In genomic region chrX:53594354-53594753, GRCh38 we compare ENCODE assay signal across 21 cellular contexts.
A peak's percentile ranks its signal among the peaks of the same experiment; 100 is the strongest.
DNase-seq lines count a peak whose midpoint lies in the region; ATAC-seq and TF ChIP-seq lines count a peak whose summit lies in the region.
"Had no signal": no experiment of that assay in that cellular context is flagged by ENCODE, and none has a peak within 500 bp of the region (broad histone marks: within the 10 kb centered on the region; RNA-seq: fewer than 3 reads in every experiment).

No MANE protein-coding gene starts in this region.

- dilution Hi-C loops in IMR-90 (cut with HindIII; ENCODE audit: low sequenced_read_pairs, unreplicated experiment): no loop called here

- no peak overlapping the region for H2AK5ac ChIP-seq in IMR-90 (ENCODE audit: low read depth, low read length)

- peaks cover 8 to 9% of the 10 kb centered on the region in 2 experiments; a peak in 3 of 4 replicates for H3K79me1 ChIP-seq in IMR-90 (ENCODE audit: low read depth in 1 of 2, low read length in 2 of 2)

- H3K23ac ChIP-seq in IMR-90 (ENCODE audit: low read depth, low read length): no peak overlapping the region

- H4K91ac ChIP-seq in IMR-90 (ENCODE audit: insufficient read depth, low read depth, low read length): no peak overlapping the region

- peak; percentile 88 for ATAC-seq in IMR-90 (ENCODE audit: low read depth)
- ATAC-seq in right cardiac atrium: no peak
- ATAC-seq: activated naive CD8-positive, alpha-beta T cell treated with anti-CD3 and anti-CD28 coated beads, Interleukin-2, amount 50 U/mL, for 24 hours; esophagus mucosa; HCT116 had no signal

- no CpG with 5 or more reads among the region's 1 CpG for WGBS in IMR-90 (ENCODE audit: extremely low coverage in 2 of 2, insufficient read length in 1 of 2), 2 experiments
- WGBS in right cardiac atrium: 58% methylated on average over 1 of the region's 1 CpG

- peaks cover 3% of the 10 kb centered on the region for H3K4me1 ChIP-seq in IMR-90 (ENCODE audit: control insufficient read depth, insufficient read depth, low read length)
- no peaks in the 10 kb centered on the region for H3K4me1 ChIP-seq in adipocyte (ENCODE audit: control insufficient read depth, insufficient read depth, low read length)
- H3K4me1 ChIP-seq in right cardiac atrium (ENCODE audit: control insufficient read depth, insufficient read depth, low read length): no peaks in the 10 kb centered on the region
- H3K4me1 ChIP-seq in breast epithelium: no peaks in the 10 kb centered on the region
- H3K4me1 ChIP-seq: uterus had no signal

- no peak for TF ChIP-seq POLR2A in IMR-90 (IDR thresholded peaks at IDR 0.05; ENCODE audit: low read depth, low read length)
- no peak for TF ChIP-seq POLR2A in breast epithelium (IDR thresholded peaks at IDR 0.05)

- H3K4me3 ChIP-seq in AG10803 (ENCODE audit: low read length) (no peak overlapping the region), IMR-90 (ENCODE audit: insufficient read depth, low read depth, low read length) (no peak overlapping the region), adipocyte (ENCODE audit: low read length) (no peak overlapping the region), right cardiac atrium (ENCODE audit: low read length) (no peak overlapping the region), breast epithelium (no peak overlapping the region)
- H3K4me3 ChIP-seq: coronary artery, lung, uterus had no signal

- H4K8ac ChIP-seq in IMR-90 (ENCODE audit: low read depth in 2 of 2, low read length in 2 of 2): 0 out of 4 replicates have a peak overlapping the region, but pooled peaks of 1 of the 2 experiments have one; percentile 52

- H3K27ac ChIP-seq in IMR-90 (ENCODE audit: insufficient read depth, low read length) (no peak overlapping the region), right cardiac atrium (ENCODE audit: low read length) (no peak overlapping the region), breast epithelium (no peak overlapping the region)
- H3K27ac ChIP-seq: coronary artery, KMS-11, uterus had no signal

- no peak overlapping the region for H3K9ac ChIP-seq in IMR-90 (ENCODE audit: low read depth, low read length)
- no peak overlapping the region for H3K9ac ChIP-seq in adipocyte (ENCODE audit: low read length)
- H3K9ac ChIP-seq: KMS-11 had no signal

- H2BK20ac ChIP-seq in IMR-90 (ENCODE audit: low read depth, low read length): no peak overlapping the region

- H2BK15ac ChIP-seq in IMR-90 (ENCODE audit: low read depth, low read length): no peak overlapping the region

- no peaks in the 10 kb centered on the region for H3K9me3 ChIP-seq in IMR-90 (ENCODE audit: control insufficient read depth, insufficient read depth, low read length)
- no peaks in the 10 kb centered on the region for H3K9me3 ChIP-seq in adipocyte (ENCODE audit: control insufficient read depth, low read length)
- H3K9me3 ChIP-seq in right cardiac atrium (ENCODE audit: control insufficient read depth, low read length): no peaks in the 10 kb centered on the region
- no peaks in the 10 kb centered on the region for H3K9me3 ChIP-seq in breast epithelium
- H3K9me3 ChIP-seq: uterus had no signal

- TF ChIP-seq RAD21 in IMR-90 (IDR thresholded peaks at IDR 0.05; ENCODE audit: low read length): no peak

- POLR2A ChIA-PET in IMR-90 (lab: Charles Lee; ENCODE audit: unreplicated experiment): no interaction called here

- H2AK9ac ChIP-seq in IMR-90 (replicated peaks; ENCODE audit: low read depth, low read length, poor library complexity): no peak overlapping the region

- no peak overlapping the region for H2BK120ac ChIP-seq in IMR-90 (ENCODE audit: low read depth, low read length)

- H4K20me1 ChIP-seq in IMR-90 (ENCODE audit: insufficient read depth, low read length): peaks cover 3% of the 10 kb centered on the region; the same call in 1 of the 2 replicates

- H2BK5ac ChIP-seq in IMR-90 (ENCODE audit: low read depth, low read length, poor library complexity, severe bottlenecking): peak overlapping the region; percentile 65

- in situ Hi-C loops in IMR-90 (cut with MboI; ENCODE audit: low sequenced_read_pairs): no loop called here

- peaks cover 4% of the 10 kb centered on the region; the same call in 1 of the 2 replicates for H3K27me3 ChIP-seq in IMR-90 (ENCODE audit: control insufficient read depth, insufficient read depth, low read length)
- H3K27me3 ChIP-seq in adipocyte (replicated peaks; ENCODE audit: control insufficient read depth, insufficient read depth, low read length): peaks cover 11% of the 10 kb centered on the region
- H3K27me3 ChIP-seq in right cardiac atrium (ENCODE audit: control insufficient read depth, insufficient read depth): no peaks in the 10 kb centered on the region
- peaks cover 0 to 36% of the 10 kb centered on the region in 2 donors for H3K27me3 ChIP-seq in breast epithelium
- H3K27me3 ChIP-seq: uterus had no signal

- no peak overlapping the region for H2AFZ ChIP-seq in IMR-90 (replicated peaks; ENCODE audit: low read length, poor library complexity)

- intact Hi-C loops in IMR-90 (cut with micrococcal nuclease): no loop called here
- intact Hi-C loops in right cardiac atrium (cut with DNase I): no loop called here
- intact Hi-C loops in breast epithelium (cut with DNase I; ENCODE audit: low total_unique reads): no loop called here

- DNase-seq in AG10803 (ENCODE audit: low read depth) (peak; percentile 35), IMR-90 (peak; percentile 70), adipocyte (ENCODE audit: low read depth) (peak; percentile 42), foreskin melanocyte (peak; percentile 71), right cardiac atrium (no peak), breast epithelium (ENCODE audit: low spot score in 2 of 2) (no peak), ureter (ENCODE audit: low spot score) (no peak), NCI-H510A (lab: John Stamatoyannopoulos, UW) (no peak)
- DNase-seq: ACHN; activated CD4-positive, alpha-beta T cell treated with anti-CD3 and anti-CD28 coated beads, Interleukin-2, amount 50 U/mL, for 1 hour; activated naive CD8-positive, alpha-beta T cell treated with anti-CD3 and anti-CD28 coated beads, Interleukin-2, amount 50 U/mL, for 24 hours; activated T-cell treated with anti-CD3 and anti-CD28 coated beads, Interleukin-2, amount 50 U/mL, for 48 hours; NCI-H1694 treated with DMSO at 0.1 percent for 48 hours; NCI-H524; RPMI8226; uterus had no signal

- no peak overlapping the region for H4K5ac ChIP-seq in IMR-90 (ENCODE audit: low read depth, low read length)

- no peak overlapping the region; the same call in 1 of the 2 replicates for H3K4ac ChIP-seq in IMR-90 (ENCODE audit: low read depth, low read length)

- 0 out of 2 replicates have a peak, but pooled peaks cover 2% of the 10 kb centered on the region for H3K9me1 ChIP-seq in IMR-90 (ENCODE audit: insufficient read depth, low read length)

- no peak for TF ChIP-seq CTCF in AG10803 (conservative IDR thresholded peaks at IDR 0.05; ENCODE audit: low read length)
- TF ChIP-seq CTCF in IMR-90 (conservative IDR thresholded peaks at IDR 0.05; ENCODE audit: low read depth, low read length): no peak
- TF ChIP-seq CTCF in breast epithelium (IDR thresholded peaks at IDR 0.05): no peak

- no peak overlapping the region for H3K18ac ChIP-seq in IMR-90 (ENCODE audit: low read depth, low read length)

- no TSS peak for BruUV-seq in IMR-90 (replicated peaks; lab: Mats Ljungman, UMichigan)

- peaks cover 24% of the 10 kb centered on the region for H3K36me3 ChIP-seq in IMR-90 (ENCODE audit: control insufficient read depth, insufficient read depth, low read length)
- peaks cover 79% of the 10 kb centered on the region for H3K36me3 ChIP-seq in adipocyte (ENCODE audit: control insufficient read depth, insufficient read depth, low read length, severe bottlenecking)
- no peaks in the 10 kb centered on the region for H3K36me3 ChIP-seq in breast epithelium
- H3K36me3 ChIP-seq: uterus had no signal

- CTCF ChIA-PET in IMR-90 (lab: Yijun Ruan, JAX): no interaction called here

- no peak overlapping the region for H3K56ac ChIP-seq in IMR-90 (ENCODE audit: extremely low read depth, insufficient read depth, low read length)

- H3K4me2 ChIP-seq in IMR-90 (ENCODE audit: low read depth, low read length): no peak overlapping the region
- H3K4me2 ChIP-seq: KMS-11 had no signal

- H3K14ac ChIP-seq in IMR-90 (replicated peaks; ENCODE audit: low read depth, low read length): no peak overlapping the region; the same call in 1 of the 2 replicates

TF ChIP-seq in IMR-90, 13 proteins besides CTCF, POLR2A, EP300 and RAD21:
- TF ChIP-seq CEBPB (IDR thresholded peaks at IDR 0.05; ENCODE audit: low read depth, low read length): 0 out of 2 replicates have a peak, but pooled peaks have one; percentile 19
- TF ChIP-seq ELK1 (IDR thresholded peaks at IDR 0.05; ENCODE audit: borderline replicate concordance, low read depth, low read length): no peak

Comparison
In these comparisons a context has a peak if more than half of its experiments do, and no peak if none do; other contexts are left out.
1. DNase-seq: peak in AG10803 (single experiment), IMR-90 (single experiment), adipocyte (single experiment) and foreskin melanocyte (single experiment); none in right cardiac atrium (0 of 3), breast epithelium (0 of 2), ureter (single experiment) and NCI-H510A (single experiment).